In the genomic region with DNA sequence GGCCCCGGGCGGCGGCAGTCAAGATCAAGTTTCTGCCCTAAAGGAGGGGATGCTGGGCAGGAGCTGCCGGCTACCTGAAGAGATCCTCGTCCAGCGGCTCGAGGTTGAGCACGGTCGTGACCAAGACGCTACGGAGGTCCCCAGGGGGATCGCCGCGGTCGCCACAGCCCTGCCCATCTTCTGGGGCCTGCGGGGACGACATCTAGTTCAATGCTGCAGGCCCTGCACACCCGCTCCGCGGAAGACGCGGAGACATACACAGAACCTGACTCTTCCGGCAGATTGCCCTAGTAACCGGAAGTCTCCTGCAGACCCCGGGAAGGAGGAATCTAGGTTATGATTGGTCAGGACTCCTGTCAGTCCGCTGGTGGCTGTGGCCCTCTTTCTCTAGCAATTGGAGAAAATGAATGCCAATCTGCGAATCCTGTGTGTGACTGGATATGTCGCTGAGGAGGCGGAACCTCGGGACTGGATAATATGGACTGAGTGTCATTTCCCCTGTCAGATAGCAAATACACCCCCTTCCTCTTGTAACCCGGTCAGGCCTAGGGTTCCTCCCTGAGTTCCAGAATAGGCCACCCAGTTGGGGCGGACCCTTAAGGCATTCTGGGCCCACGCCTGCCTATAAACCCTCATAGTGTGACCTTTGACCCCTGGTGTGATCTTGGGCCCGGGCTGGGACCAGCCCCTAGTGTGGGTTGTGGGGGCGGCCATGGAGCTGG, we compare ENCODE assay signal across 8 cellular contexts. TPM values are rescaled to one million over a fixed set of nuclear protein-coding genes. Genes with fewer than 3 reads are reported as not detected.
DNase-seq lines count a peak whose midpoint lies in the region; ATAC-seq, FAIRE-seq and TF ChIP-seq lines count a peak whose summit lies in the region.

ACOT8 (minus strand) TSS at position 279 of the 722 bp plus-strand sequence; CDS start at position 202, 77 bp downstream.
ZSWIM3 (plus strand) TSS at position 501 of the 722 bp plus-strand sequence; CDS start at position 713, 212 bp downstream.

- H3K4me3 Mint-ChIP-seq in WTC11: peak within 1 kb of the TSS; percentile 92
- peak within 1 kb of the TSS; percentile 98 for H3K4me3 Mint-ChIP-seq in central memory CD8-positive, alpha-beta T cell

- DNase-seq in AG09309 (ENCODE audit: low read depth) (peak; percentile 100), NCI-H2227 treated with DMSO at 0.1 percent for 48 hours (lab: John Stamatoyannopoulos, UW) (peak; percentile 99), WTC11 (ENCODE audit: low spot score) (peak; percentile 95)
- peak; percentile 75 to 96 for DNase-seq in central memory CD8-positive, alpha-beta T cell (ENCODE audit: low spot score in 2 of 2)
- DNase-seq in stimulated activated CD4-positive, alpha-beta T cell treated with anti-CD3 and anti-CD28 coated beads, Interleukin-12 subunit alpha, Interleukin-12 subunit beta, amount 100 ng/mL, for 24 hours (ENCODE audit: low read depth in 2 of 2): peak; percentile 81 to 87

- peak; percentile 92 for TF ChIP-seq POLR2A in GM18951 (IDR thresholded peaks at IDR 0.05; ENCODE audit: extremely low read depth, insufficient read depth, insufficient read length)

- H3K27ac Mint-ChIP-seq in WTC11: peak within 1 kb of the TSS; percentile 95
- H3K27ac Mint-ChIP-seq in central memory CD8-positive, alpha-beta T cell (ENCODE audit: low read depth): peak within 1 kb of the TSS; percentile 96

- in situ Hi-C loops in GM18951 (cut with MboI; ENCODE audit: low sequenced_read_pairs, unreplicated experiment): no loop called here

- CTCF ChIA-PET in WTC11 (lab: Charles Lee): interaction anchor here (0.6 to 2.5 kb wide), 7 partner anchors 14 to 112 kb away, joined by 3 to 12 read pairs (median 4); no protein-coding TSS in a partner anchor

- H3K36me3 Mint-ChIP-seq in WTC11: 0 out of 2 replicates have a peak, but pooled peaks cover 4% of the 10 kb centered on the region
- H3K36me3 Mint-ChIP-seq in central memory CD8-positive, alpha-beta T cell (ENCODE audit: insufficient read depth): peaks cover 12% of the 10 kb centered on the region

- H3K4me3 ChIP-seq in AG09309 (ENCODE audit: control insufficient read depth, low read depth, low read length): peak within 1 kb of the TSS; percentile 80

- POLR2A ChIA-PET in WTC11 (lab: Charles Lee): interaction anchor here (0.7 to 1.0 kb wide), 2 partner anchors 24 to 25 kb away, joined by 3 to 4 read pairs; partner anchors contain the start of gene ZSWIM1

- peak; percentile 97 for ATAC-seq in HG03175 (IDR thresholded peaks at IDR 0.05; ENCODE audit: unreplicated experiment)
- ATAC-seq in WTC11: peak; percentile 90
- peak; percentile 98 for ATAC-seq in central memory CD8-positive, alpha-beta T cell (replicated peaks; ENCODE audit: extremely low read depth, poor library complexity, severe bottlenecking)

- peaks cover 60% of the 10 kb centered on the region for H3K4me1 Mint-ChIP-seq in WTC11
- H3K4me1 Mint-ChIP-seq in central memory CD8-positive, alpha-beta T cell: peaks cover 38% of the 10 kb centered on the region

- TF ChIP-seq CTCF in AG09309 (IDR thresholded peaks at IDR 0.05; ENCODE audit: control insufficient read depth, insufficient read depth, low read depth, low read length, missing control alignments) (no peak), WTC11 (IDR thresholded peaks at IDR 0.05) (no peak)

- peak; percentile 93 for FAIRE-seq in islet of Langerhans (lab: Jason Lieb, UNC)

- H3K27me3 Mint-ChIP-seq in WTC11 (ENCODE audit: low read depth): no peaks in the 10 kb centered on the region
- H3K27me3 Mint-ChIP-seq in central memory CD8-positive, alpha-beta T cell: no peaks in the 10 kb centered on the region

- H3K9me3 Mint-ChIP-seq in WTC11: no peaks in the 10 kb centered on the region
- no peaks in the 10 kb centered on the region for H3K9me3 Mint-ChIP-seq in central memory CD8-positive, alpha-beta T cell

TF ChIP-seq in WTC11, 78 proteins besides CTCF, POLR2A, EP300 and RAD21:
- peak; percentile 49 for TF ChIP-seq SP1 (CRISPR knock-in tag; conservative IDR thresholded peaks at IDR 0.05)
- 0 out of 2 replicates have a peak, but pooled peaks have one; percentile 36 for TF ChIP-seq FOXK1 (CRISPR knock-in tag; IDR thresholded peaks at IDR 0.05)
- peak; percentile 98 for TF ChIP-seq NFYB (CRISPR knock-in tag; conservative IDR thresholded peaks at IDR 0.05; ENCODE audit: low read depth)
- TF ChIP-seq NR3C1 (CRISPR knock-in tag; conservative IDR thresholded peaks at IDR 0.05; ENCODE audit: low read depth): no peak
- no peak for TF ChIP-seq IRF2 (CRISPR knock-in tag; IDR thresholded peaks at IDR 0.05; ENCODE audit: borderline replicate concordance, low read depth)
- TF ChIP-seq GABPB1 (CRISPR knock-in tag; IDR thresholded peaks at IDR 0.05): peak; percentile 72
- no peak for TF ChIP-seq ZNF416 (CRISPR knock-in tag; IDR thresholded peaks at IDR 0.05)
- TF ChIP-seq, protein P1, sequence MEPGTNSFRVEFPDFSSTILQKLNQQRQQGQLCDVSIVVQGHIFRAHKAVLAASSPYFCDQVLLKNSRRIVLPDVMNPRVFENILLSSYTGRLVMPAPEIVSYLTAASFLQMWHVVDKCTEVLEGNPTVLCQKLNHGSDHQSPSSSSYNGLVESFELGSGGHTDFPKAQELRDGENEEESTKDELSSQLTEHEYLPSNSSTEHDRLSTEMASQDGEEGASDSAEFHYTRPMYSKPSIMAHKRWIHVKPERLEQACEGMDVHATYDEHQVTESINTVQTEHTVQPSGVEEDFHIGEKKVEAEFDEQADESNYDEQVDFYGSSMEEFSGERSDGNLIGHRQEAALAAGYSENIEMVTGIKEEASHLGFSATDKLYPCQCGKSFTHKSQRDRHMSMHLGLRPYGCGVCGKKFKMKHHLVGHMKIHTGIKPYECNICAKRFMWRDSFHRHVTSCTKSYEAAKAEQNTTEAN (CRISPR knock-in tag; IDR thresholded peaks at IDR 0.05): no peak
- TF ChIP-seq, protein P2, sequence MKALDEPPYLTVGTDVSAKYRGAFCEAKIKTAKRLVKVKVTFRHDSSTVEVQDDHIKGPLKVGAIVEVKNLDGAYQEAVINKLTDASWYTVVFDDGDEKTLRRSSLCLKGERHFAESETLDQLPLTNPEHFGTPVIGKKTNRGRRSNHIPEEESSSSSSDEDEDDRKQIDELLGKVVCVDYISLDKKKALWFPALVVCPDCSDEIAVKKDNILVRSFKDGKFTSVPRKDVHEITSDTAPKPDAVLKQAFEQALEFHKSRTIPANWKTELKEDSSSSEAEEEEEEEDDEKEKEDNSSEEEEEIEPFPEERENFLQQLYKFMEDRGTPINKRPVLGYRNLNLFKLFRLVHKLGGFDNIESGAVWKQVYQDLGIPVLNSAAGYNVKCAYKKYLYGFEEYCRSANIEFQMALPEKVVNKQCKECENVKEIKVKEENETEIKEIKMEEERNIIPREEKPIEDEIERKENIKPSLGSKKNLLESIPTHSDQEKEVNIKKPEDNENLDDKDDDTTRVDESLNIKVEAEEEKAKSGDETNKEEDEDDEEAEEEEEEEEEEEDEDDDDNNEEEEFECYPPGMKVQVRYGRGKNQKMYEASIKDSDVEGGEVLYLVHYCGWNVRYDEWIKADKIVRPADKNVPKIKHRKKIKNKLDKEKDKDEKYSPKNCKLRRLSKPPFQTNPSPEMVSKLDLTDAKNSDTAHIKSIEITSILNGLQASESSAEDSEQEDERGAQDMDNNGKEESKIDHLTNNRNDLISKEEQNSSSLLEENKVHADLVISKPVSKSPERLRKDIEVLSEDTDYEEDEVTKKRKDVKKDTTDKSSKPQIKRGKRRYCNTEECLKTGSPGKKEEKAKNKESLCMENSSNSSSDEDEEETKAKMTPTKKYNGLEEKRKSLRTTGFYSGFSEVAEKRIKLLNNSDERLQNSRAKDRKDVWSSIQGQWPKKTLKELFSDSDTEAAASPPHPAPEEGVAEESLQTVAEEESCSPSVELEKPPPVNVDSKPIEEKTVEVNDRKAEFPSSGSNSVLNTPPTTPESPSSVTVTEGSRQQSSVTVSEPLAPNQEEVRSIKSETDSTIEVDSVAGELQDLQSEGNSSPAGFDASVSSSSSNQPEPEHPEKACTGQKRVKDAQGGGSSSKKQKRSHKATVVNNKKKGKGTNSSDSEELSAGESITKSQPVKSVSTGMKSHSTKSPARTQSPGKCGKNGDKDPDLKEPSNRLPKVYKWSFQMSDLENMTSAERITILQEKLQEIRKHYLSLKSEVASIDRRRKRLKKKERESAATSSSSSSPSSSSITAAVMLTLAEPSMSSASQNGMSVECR (CRISPR knock-in tag; IDR thresholded peaks at IDR 0.05; ENCODE audit: borderline replicate concordance): 0 out of 2 replicates have a peak, but pooled peaks have one; percentile 61
- TF ChIP-seq STAT6 (CRISPR knock-in tag; conservative IDR thresholded peaks at IDR 0.05; ENCODE audit: low read depth): no peak
- no peak for TF ChIP-seq FOXJ3 (CRISPR knock-in tag; IDR thresholded peaks at IDR 0.05; ENCODE audit: borderline replicate concordance)
- TF ChIP-seq MYBL2 (CRISPR knock-in tag; IDR thresholded peaks at IDR 0.05): 0 out of 2 replicates have a peak, but pooled peaks have one; percentile 16
TF ChIP-seq in WTC11: peak in this region for 6.

RNA-seq across cellular contexts. Expression of gene ACOT8, which starts in this region (rescaled TPM):
- total RNA-seq in WTC11 (2021): 38.1 to 41.1 TPM (median 39.4 TPM) in 3 replicates

RNA-seq across cellular contexts. Expression of gene ZSWIM3, which starts in this region (rescaled TPM):
- total RNA-seq in WTC11 (2021): 3.4 to 5.4 TPM (median 4.7 TPM) in 3 replicates

Comparison
In these comparisons a context has a peak if more than half of its experiments do, and no peak if none do; other contexts are left out.
1. Peak in every context shown above with its lines: DNase-seq, ATAC-seq and H3K4me3 ChIP-seq.